In the genomic region with DNA sequence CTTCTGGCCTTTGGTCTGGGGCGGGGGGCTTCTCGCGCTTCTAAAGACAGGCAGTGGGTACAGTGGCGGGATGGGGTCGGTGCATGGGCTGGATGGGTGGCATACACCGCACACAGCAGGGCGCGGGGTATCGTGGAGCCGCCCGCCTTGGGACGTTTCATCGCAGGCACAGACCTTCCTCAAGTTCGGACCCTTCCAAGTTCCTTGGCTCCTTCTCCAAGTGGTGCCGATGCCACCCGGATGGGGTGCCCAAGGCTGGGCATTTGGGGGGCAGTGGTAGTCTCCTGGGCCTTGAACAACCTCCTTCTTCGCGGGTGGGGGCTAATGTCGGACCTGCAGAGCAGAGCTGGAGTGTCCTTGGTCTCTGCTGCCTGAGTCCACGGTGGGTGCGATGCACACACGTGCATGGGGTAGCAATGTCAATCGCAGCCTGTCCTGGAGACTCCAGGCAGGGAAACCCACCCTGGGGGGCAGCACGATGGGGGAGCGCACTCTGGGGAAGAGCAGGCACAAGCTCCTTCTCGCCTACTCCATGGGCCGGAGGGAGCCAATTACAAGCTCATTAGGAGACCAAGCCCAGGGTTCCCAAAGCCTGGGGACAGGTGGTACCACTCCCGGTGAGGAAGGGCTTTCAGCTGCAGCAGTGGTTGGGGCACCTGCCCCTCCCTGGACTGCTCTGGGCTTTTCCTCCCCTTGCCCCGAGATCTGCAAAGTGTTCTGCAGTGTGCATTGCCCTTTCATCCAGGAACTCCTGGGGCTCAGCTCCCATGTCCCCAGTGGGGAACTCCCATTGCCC, we compare ENCODE assay signal across 9 cellular contexts. TPM values are rescaled to one million over a fixed set of nuclear protein-coding genes. Genes with fewer than 3 reads are reported as not detected.
DNase-seq lines count a peak whose midpoint lies in the region; ATAC-seq and TF ChIP-seq lines count a peak whose summit lies in the region.
"Had no signal": no experiment of that assay in that cellular context is flagged by ENCODE, and none has a peak within 500 bp of the region (broad histone marks: within the 10 kb centered on the region; RNA-seq: fewer than 3 reads in every experiment).

No MANE protein-coding gene starts in this region.

- peak overlapping the region; percentile 43 for H2BK20ac ChIP-seq in IMR-90 (ENCODE audit: low read depth, low read length)

- ATAC-seq in IMR-90 (ENCODE audit: low read depth) (no peak; the same call in 1 of the 2 replicates), naive B cell (ENCODE audit: low read depth in 2 of 2) (peak in 1 of 2 donors; percentile 13), GM19035 (IDR thresholded peaks at IDR 0.05; ENCODE audit: unreplicated experiment) (no peak), left colon (no peak)
- ATAC-seq in activated CD4-positive, CD25-positive, alpha-beta regulatory T cell treated with anti-CD3 and anti-CD28 coated beads, Interleukin-2, amount 50 U/mL, for 24 hours: no peak

- peak overlapping the region; percentile 86 for H3K4me3 ChIP-seq in AG04449 (ENCODE audit: low read depth, low read length)
- H3K4me3 ChIP-seq in IMR-90 (ENCODE audit: insufficient read depth, low read depth, low read length): peak overlapping the region; percentile 34
- H3K4me3 ChIP-seq in colonic mucosa: peak overlapping the region; percentile 30

- peak overlapping the region in 1 of 6 donors; percentile 30 for H3K27ac Mint-ChIP-seq in naive B cell

- H3K9me3 Mint-ChIP-seq in naive B cell: no peaks in the 10 kb centered on the region

- H3K9me3 ChIP-seq in IMR-90 (ENCODE audit: control insufficient read depth, insufficient read depth, low read length) (no peaks in the 10 kb centered on the region), colonic mucosa (no peaks in the 10 kb centered on the region)

- CTCF ChIA-PET in AG04449 (lab: Yijun Ruan, JAX) (interaction anchor here (0.7 to 4.2 kb wide), 5 partner anchors 16 to 83 kb away, joined by 3 to 60 read pairs (median 6); no protein-coding TSS in a partner anchor), IMR-90 (lab: Yijun Ruan, JAX) (interaction anchor here (0.8 to 1.9 kb wide), 4 partner anchors 28 to 86 kb away, joined by 3 to 6 read pairs (median 4); no protein-coding TSS in a partner anchor)

- peak overlapping the region; percentile 93 for H2BK120ac ChIP-seq in IMR-90 (ENCODE audit: low read depth, low read length)

- TF ChIP-seq CTCF in AG04449 (IDR thresholded peaks at IDR 0.05; ENCODE audit: insufficient read depth, low read length, missing control alignments) (no peak), IMR-90 (conservative IDR thresholded peaks at IDR 0.05; ENCODE audit: low read depth, low read length) (no peak), colonic mucosa (IDR thresholded peaks at IDR 0.05) (no peak), GM20000 (IDR thresholded peaks at IDR 0.05; ENCODE audit: extremely low read depth, missing control alignments) (no peak)

- peak overlapping the region; percentile 44; the same call in 1 of the 2 replicates for H3K9ac ChIP-seq in IMR-90 (ENCODE audit: low read depth, low read length)
- peak overlapping the region; percentile 51 to 60 for H3K9ac ChIP-seq in colonic mucosa (ENCODE audit: low read depth in 2 of 2, low read length in 2 of 2)

- H3K79me1 ChIP-seq in IMR-90 (ENCODE audit: low read depth in 1 of 2, low read length in 2 of 2): peaks cover 0 to 67% of the 10 kb centered on the region in 2 experiments

- H3K56ac ChIP-seq in IMR-90 (ENCODE audit: extremely low read depth, insufficient read depth, low read length): peak overlapping the region; percentile 28; the same call in 1 of the 2 replicates

- TF ChIP-seq POLR2A in IMR-90 (IDR thresholded peaks at IDR 0.05; ENCODE audit: low read depth, low read length): no peak

- in situ Hi-C loops in IMR-90 (cut with MboI; ENCODE audit: low sequenced_read_pairs): loop anchor here (5.0 to 25.0 kb wide), 2 partner anchors 51 to 676 kb away; partner anchors contain the start of gene CALB2

- H3K36me3 ChIP-seq in IMR-90 (ENCODE audit: control insufficient read depth, insufficient read depth, low read length) (peaks cover 12% of the 10 kb centered on the region), colonic mucosa (no peaks in the 10 kb centered on the region)

- H2AFZ ChIP-seq in IMR-90 (replicated peaks; ENCODE audit: low read length, poor library complexity): peak overlapping the region; percentile 71

- intact Hi-C loops in IMR-90 (cut with micrococcal nuclease): loop anchor here (5.0 kb wide), 1 partner anchor 671 kb away; the partner anchor contains the start of gene CALB2
- intact Hi-C loops in colonic mucosa (cut with DNase I): no loop called here
- intact Hi-C loops in left colon (cut with DNase I, micrococcal nuclease): loop anchor here in 1 of 2 donors (10.0 kb wide), 1 partner anchor 58 kb away; no protein-coding TSS in a partner anchor

- no TSS peak for BruUV-seq in IMR-90 (replicated peaks; lab: Mats Ljungman, UMichigan)

- peak overlapping the region; percentile 94 for H2AK5ac ChIP-seq in IMR-90 (ENCODE audit: low read depth, low read length)

- POLR2A ChIA-PET in AG04449 (lab: Yijun Ruan, JAX) (interaction anchor here (0.6 to 2.0 kb wide), 5 partner anchors 16 to 93 kb away, joined by 3 to 7 read pairs (median 4); no protein-coding TSS in a partner anchor), IMR-90 (lab: Charles Lee; ENCODE audit: unreplicated experiment) (interaction anchor here (1.4 kb wide), 3 partner anchors 17 to 64 kb away, joined by 3 to 7 read pairs (median 4); no protein-coding TSS in a partner anchor)

- peaks cover 44% of the 10 kb centered on the region for H3K9me1 ChIP-seq in IMR-90 (ENCODE audit: insufficient read depth, low read length)

- H3K4me1 Mint-ChIP-seq in naive B cell: peaks cover 4 to 9% (median 7%) of the 10 kb centered on the region in 3 donors

- peak overlapping the region; percentile 75 for H4K5ac ChIP-seq in IMR-90 (ENCODE audit: low read depth, low read length)

- peak overlapping the region; percentile 97 for H4K91ac ChIP-seq in IMR-90 (ENCODE audit: insufficient read depth, low read depth, low read length)

- H3K27ac ChIP-seq in IMR-90 (ENCODE audit: insufficient read depth, low read length) (peak overlapping the region; percentile 82), colonic mucosa (peak overlapping the region; percentile 44)

- DNase-seq in AG04449 (ENCODE audit: low read depth, low spot score) (no peak), IMR-90 (no peak), colonic mucosa (no peak), naive B cell (no peak), GM20000 (ENCODE audit: low spot score) (no peak), left colon (no peak)

- H3K23ac ChIP-seq in IMR-90 (ENCODE audit: low read depth, low read length): peak overlapping the region; percentile 81

- 69% methylated on average over 6 of the region's 29 CpGs; no CpG with 5 or more reads in 1 of the 2 experiments for WGBS in IMR-90 (ENCODE audit: extremely low coverage in 2 of 2, insufficient read length in 1 of 2), 2 experiments

- H3K18ac ChIP-seq in IMR-90 (ENCODE audit: low read depth, low read length): peak overlapping the region; percentile 58

- peak overlapping the region; percentile 88 to 98 for H4K8ac ChIP-seq in IMR-90 (ENCODE audit: low read depth in 2 of 2, low read length in 2 of 2)

- peak overlapping the region; percentile 99 for H3K4ac ChIP-seq in IMR-90 (ENCODE audit: low read depth, low read length)

- H4K20me1 ChIP-seq in IMR-90 (ENCODE audit: insufficient read depth, low read length): peaks cover 37% of the 10 kb centered on the region

- H3K4me3 Mint-ChIP-seq in naive B cell: peak overlapping the region in 7 of 8 donors; percentile 31 to 89 (median 65)

- peak overlapping the region; percentile 61 for H3K14ac ChIP-seq in IMR-90 (replicated peaks; ENCODE audit: low read depth, low read length)

- peak overlapping the region; percentile 76 for H3K4me2 ChIP-seq in IMR-90 (ENCODE audit: low read depth, low read length)

- TF ChIP-seq RAD21 in IMR-90 (IDR thresholded peaks at IDR 0.05; ENCODE audit: low read length): no peak

- H2BK5ac ChIP-seq in IMR-90 (ENCODE audit: low read depth, low read length, poor library complexity, severe bottlenecking): peak overlapping the region; percentile 59

- peak overlapping the region; percentile 90 for H2AK9ac ChIP-seq in IMR-90 (replicated peaks; ENCODE audit: low read depth, low read length, poor library complexity)

- H2BK15ac ChIP-seq in IMR-90 (ENCODE audit: low read depth, low read length): peak overlapping the region; percentile 50; the same call in 2 of the 3 replicates

- peaks cover 0 to 11% (median 4%) of the 10 kb centered on the region in 3 donors for H3K27me3 Mint-ChIP-seq in naive B cell

- H3K4me1 ChIP-seq in IMR-90 (ENCODE audit: control insufficient read depth, insufficient read depth, low read length) (peaks cover 61% of the 10 kb centered on the region), colonic mucosa (peaks cover 12% of the 10 kb centered on the region)

- dilution Hi-C loops in IMR-90 (cut with HindIII; ENCODE audit: low sequenced_read_pairs, unreplicated experiment): no loop called here

- H3K36me3 Mint-ChIP-seq in naive B cell: no peaks in the 10 kb centered on the region

- H3K27me3 ChIP-seq in IMR-90 (ENCODE audit: control insufficient read depth, insufficient read depth, low read length) (no peaks in the 10 kb centered on the region), colonic mucosa (no peaks in the 10 kb centered on the region)

TF ChIP-seq in IMR-90, 13 proteins besides CTCF, POLR2A, EP300 and RAD21 (continues in another document):
- TF ChIP-seq BHLHE40 (IDR thresholded peaks at IDR 0.05; ENCODE audit: low read depth, low read length) (no peak), SMC3 (IDR thresholded peaks at IDR 0.05; ENCODE audit: low read depth, low read length) (no peak), FOS (IDR thresholded peaks at IDR 0.05; ENCODE audit: low read depth, low read length) (no peak), MAFK (IDR thresholded peaks at IDR 0.05; ENCODE audit: low read depth, low read length) (no peak), NFE2L2 (IDR thresholded peaks at IDR 0.05; ENCODE audit: low read depth, low read length) (no peak)

RNA-seq across cellular contexts. Expression of gene MTSS2, which starts 0.7 kb away (rescaled TPM):
- total RNA-seq in IMR-90 (2012; rRNA removed) (8.9 and 9.1 TPM in 2 replicates), colonic mucosa (10 to 100 TPM; 15.5 to 25.3 TPM), left colon (10 to 100 TPM; 21.5 to 28.3 TPM)
- polyA plus RNA-seq in IMR-90 (2012; rRNA removed) (86.2 and 108 TPM in 2 replicates), naive B cell (ENCODE audit: low read depth in 6 of 6) (not detected)
- polyA plus RNA-seq in IMR-90 (2012; cell fraction: cytosol; rRNA removed): 69.9 and 88.4 TPM in 2 replicates
- 148 and 251 TPM in 2 replicates for polyA plus RNA-seq in IMR-90 (2012; cell fraction: nucleus; rRNA removed; ENCODE audit: low replicate concordance)

RNA-seq across cellular contexts. Expression of gene IL34, which starts 40.2 kb away (rescaled TPM):
- total RNA-seq in IMR-90 (2012; rRNA removed) (1.1 and 1.3 TPM in 2 replicates), colonic mucosa (1 to 10 TPM; 1.1 to 2.8 TPM), left colon (1 to 10 TPM in 1 of 2 donors, under 1 TPM in 1; 0.89 to 1.5 TPM)
- polyA plus RNA-seq in IMR-90 (2012; rRNA removed) (2.0 and 2.5 TPM in 2 replicates), naive B cell (ENCODE audit: low read depth in 6 of 6) (not detected)
- 2.1 and 4.5 TPM in 2 replicates for polyA plus RNA-seq in IMR-90 (2012; cell fraction: cytosol; rRNA removed)
- 2.3 and 2.9 TPM in 2 replicates for polyA plus RNA-seq in IMR-90 (2012; cell fraction: nucleus; rRNA removed; ENCODE audit: low replicate concordance)
- total RNA-seq: T-helper 1 cell treated with Interleukin-12 subunit alpha and Interleukin-12 subunit beta and Interleukin-4 antibody, amounts not matched to agents 30 ng/mL and 1 ng/mL, for 36 hours had no signal

Comparison
In these comparisons a context has a peak if more than half of its experiments do, and no peak if none do; other contexts are left out.
1. H3K4me3 ChIP-seq: peak in every context shown above with its lines; median percentile 86 in AG04449; 34 in IMR-90; 30 in colonic mucosa.